In the genomic region with DNA sequence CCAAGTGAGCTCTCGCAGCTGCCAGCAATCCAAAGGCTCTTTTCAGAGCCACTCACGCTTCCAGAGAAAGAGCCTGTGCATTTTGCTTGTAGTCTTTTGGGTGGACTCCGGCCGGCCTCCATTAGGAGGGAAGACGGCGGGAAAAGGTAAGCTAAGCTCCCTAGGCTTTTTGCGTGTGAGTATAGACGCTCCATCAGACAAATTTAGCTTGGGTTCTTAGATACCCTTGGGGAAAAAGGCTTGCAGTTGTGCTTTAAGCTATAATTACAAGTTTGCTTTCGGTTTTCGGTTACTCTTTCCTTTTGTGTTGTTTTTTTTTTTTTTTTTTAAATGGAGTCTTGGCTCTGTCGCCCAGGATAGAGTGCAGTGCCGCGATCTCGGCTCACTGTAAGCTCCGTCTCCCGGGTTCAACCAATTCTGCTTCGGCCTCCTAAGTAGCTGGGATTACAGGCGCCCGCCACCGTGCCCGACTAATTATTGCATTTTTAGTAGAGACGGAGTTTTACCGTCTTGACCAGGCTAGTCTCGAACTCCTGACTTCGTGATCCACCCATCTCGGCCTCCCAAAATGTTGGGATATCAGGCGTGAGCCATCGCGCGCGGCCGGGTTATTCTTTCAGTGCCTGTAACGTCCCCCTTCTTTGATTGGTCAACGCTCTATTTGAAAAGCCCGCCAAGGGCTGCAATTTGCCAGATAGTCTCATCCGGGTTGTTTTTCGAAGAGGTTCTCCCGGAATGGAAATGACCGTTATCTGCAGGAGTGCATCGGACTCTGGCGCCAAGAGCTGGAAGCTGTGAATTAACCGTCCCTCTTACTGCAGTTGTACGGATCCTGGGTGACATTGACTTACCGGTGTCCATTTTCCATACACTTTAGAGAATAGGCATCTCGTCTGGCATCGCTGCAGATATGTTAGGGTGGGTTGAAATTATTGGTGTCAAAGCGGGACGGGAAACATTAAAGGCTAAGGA, we compare ENCODE assay signal across 1 cellular context.
TF ChIP-seq lines count a peak whose summit lies in the region.

No MANE protein-coding gene starts in this region.

TF ChIP-seq in HepG2, 621 proteins besides CTCF, POLR2A, EP300 and RAD21 (continued from another document and continues in another):
- TF ChIP-seq ZNF318 (CRISPR knock-in tag; IDR thresholded peaks at IDR 0.05) (no peak), YEATS4 (CRISPR knock-in tag; IDR thresholded peaks at IDR 0.05; ENCODE audit: borderline replicate concordance) (peak; percentile 73), ZNF432 (CRISPR knock-in tag; IDR thresholded peaks at IDR 0.05; ENCODE audit: borderline replicate concordance) (no peak), ISL2 (CRISPR knock-in tag; IDR thresholded peaks at IDR 0.05) (peak; percentile 51; the same call in 1 of the 2 replicates), HMG20A (CRISPR knock-in tag; IDR thresholded peaks at IDR 0.05; ENCODE audit: borderline replicate concordance) (no peak), ZBTB38 (CRISPR knock-in tag; IDR thresholded peaks at IDR 0.05) (no peak), PHF5A (CRISPR knock-in tag; IDR thresholded peaks at IDR 0.05; ENCODE audit: low read depth, unreplicated experiment) (no peak), ZNF317 (CRISPR knock-in tag; IDR thresholded peaks at IDR 0.05) (no peak; the same call in 1 of the 2 replicates), ZNF34 (CRISPR knock-in tag; IDR thresholded peaks at IDR 0.05; ENCODE audit: borderline replicate concordance) (0 out of 2 replicates have a peak, but pooled peaks have one; percentile 24), PRDM4 (CRISPR knock-in tag; IDR thresholded peaks at IDR 0.05; ENCODE audit: borderline replicate concordance) (no peak), POLR2AphosphoS2 (IDR thresholded peaks at IDR 0.05; ENCODE audit: low read depth, low read length) (no peak), PRMT3 (CRISPR knock-in tag; IDR thresholded peaks at IDR 0.05; ENCODE audit: borderline replicate concordance, low read depth) (peak; percentile 47; the same call in 1 of the 2 replicates), ZNF878 (CRISPR knock-in tag; IDR thresholded peaks at IDR 0.05) (peak; percentile 73; the same call in 1 of the 2 replicates), PAF1 (CRISPR knock-in tag; IDR thresholded peaks at IDR 0.05) (no peak), ZNF768 (CRISPR knock-in tag; IDR thresholded peaks at IDR 0.05) (no peak), DNMT1 (CRISPR knock-in tag; IDR thresholded peaks at IDR 0.05) (no peak), RBM39 (IDR thresholded peaks at IDR 0.05; ENCODE audit: low read depth, low read length, poor library complexity, severe bottlenecking) (no peak), HOXD1 (CRISPR knock-in tag; IDR thresholded peaks at IDR 0.05) (0 out of 2 replicates have a peak, but pooled peaks have one; percentile 29), ZFP37 (CRISPR knock-in tag; IDR thresholded peaks at IDR 0.05; ENCODE audit: borderline replicate concordance) (no peak), NFIB (CRISPR knock-in tag; IDR thresholded peaks at IDR 0.05; ENCODE audit: borderline replicate concordance) (no peak), RARA (CRISPR knock-in tag; IDR thresholded peaks at IDR 0.05) (peak; percentile 30; the same call in 1 of the 2 replicates), TCF7L2 (IDR thresholded peaks at IDR 0.05; ENCODE audit: low read depth, low read length) (no peak)
- TF ChIP-seq, protein P1, sequence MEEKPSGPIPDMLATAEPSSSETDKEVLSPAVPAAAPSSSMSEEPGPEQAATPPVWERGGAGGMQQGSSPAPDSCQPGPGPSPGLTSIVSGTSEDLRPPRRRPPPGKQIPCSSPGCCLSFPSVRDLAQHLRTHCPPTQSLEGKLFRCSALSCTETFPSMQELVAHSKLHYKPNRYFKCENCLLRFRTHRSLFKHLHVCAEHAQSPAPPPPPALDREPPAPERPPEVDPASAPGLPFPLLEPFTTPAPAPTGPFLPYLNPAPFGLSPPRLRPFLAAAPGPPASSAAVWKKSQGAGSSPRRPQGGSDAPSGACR (CRISPR knock-in tag; IDR thresholded peaks at IDR 0.05) = no peak
- TF ChIP-seq, protein P2, sequence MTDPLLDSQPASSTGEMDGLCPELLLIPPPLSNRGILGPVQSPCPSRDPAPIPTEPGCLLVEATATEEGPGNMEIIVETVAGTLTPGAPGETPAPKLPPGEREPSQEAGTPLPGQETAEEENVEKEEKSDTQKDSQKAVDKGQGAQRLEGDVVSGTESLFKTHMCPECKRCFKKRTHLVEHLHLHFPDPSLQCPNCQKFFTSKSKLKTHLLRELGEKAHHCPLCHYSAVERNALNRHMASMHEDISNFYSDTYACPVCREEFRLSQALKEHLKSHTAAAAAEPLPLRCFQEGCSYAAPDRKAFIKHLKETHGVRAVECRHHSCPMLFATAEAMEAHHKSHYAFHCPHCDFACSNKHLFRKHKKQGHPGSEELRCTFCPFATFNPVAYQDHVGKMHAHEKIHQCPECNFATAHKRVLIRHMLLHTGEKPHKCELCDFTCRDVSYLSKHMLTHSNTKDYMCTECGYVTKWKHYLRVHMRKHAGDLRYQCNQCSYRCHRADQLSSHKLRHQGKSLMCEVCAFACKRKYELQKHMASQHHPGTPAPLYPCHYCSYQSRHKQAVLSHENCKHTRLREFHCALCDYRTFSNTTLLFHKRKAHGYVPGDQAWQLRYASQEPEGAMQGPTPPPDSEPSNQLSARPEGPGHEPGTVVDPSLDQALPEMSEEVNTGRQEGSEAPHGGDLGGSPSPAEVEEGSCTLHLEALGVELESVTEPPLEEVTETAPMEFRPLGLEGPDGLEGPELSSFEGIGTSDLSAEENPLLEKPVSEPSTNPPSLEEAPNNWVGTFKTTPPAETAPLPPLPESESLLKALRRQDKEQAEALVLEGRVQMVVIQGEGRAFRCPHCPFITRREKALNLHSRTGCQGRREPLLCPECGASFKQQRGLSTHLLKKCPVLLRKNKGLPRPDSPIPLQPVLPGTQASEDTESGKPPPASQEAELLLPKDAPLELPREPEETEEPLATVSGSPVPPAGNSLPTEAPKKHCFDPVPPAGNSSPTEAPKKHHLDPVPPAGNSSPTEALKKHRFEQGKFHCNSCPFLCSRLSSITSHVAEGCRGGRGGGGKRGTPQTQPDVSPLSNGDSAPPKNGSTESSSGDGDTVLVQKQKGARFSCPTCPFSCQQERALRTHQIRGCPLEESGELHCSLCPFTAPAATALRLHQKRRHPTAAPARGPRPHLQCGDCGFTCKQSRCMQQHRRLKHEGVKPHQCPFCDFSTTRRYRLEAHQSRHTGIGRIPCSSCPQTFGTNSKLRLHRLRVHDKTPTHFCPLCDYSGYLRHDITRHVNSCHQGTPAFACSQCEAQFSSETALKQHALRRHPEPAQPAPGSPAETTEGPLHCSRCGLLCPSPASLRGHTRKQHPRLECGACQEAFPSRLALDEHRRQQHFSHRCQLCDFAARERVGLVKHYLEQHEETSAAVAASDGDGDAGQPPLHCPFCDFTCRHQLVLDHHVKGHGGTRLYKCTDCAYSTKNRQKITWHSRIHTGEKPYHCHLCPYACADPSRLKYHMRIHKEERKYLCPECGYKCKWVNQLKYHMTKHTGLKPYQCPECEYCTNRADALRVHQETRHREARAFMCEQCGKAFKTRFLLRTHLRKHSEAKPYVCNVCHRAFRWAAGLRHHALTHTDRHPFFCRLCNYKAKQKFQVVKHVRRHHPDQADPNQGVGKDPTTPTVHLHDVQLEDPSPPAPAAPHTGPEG (CRISPR knock-in tag; IDR thresholded peaks at IDR 0.05) = peak; percentile 42
- TF ChIP-seq, protein P3, sequence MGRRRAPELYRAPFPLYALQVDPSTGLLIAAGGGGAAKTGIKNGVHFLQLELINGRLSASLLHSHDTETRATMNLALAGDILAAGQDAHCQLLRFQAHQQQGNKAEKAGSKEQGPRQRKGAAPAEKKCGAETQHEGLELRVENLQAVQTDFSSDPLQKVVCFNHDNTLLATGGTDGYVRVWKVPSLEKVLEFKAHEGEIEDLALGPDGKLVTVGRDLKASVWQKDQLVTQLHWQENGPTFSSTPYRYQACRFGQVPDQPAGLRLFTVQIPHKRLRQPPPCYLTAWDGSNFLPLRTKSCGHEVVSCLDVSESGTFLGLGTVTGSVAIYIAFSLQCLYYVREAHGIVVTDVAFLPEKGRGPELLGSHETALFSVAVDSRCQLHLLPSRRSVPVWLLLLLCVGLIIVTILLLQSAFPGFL (CRISPR knock-in tag; IDR thresholded peaks at IDR 0.05) = no peak
- TF ChIP-seq, protein P4, sequence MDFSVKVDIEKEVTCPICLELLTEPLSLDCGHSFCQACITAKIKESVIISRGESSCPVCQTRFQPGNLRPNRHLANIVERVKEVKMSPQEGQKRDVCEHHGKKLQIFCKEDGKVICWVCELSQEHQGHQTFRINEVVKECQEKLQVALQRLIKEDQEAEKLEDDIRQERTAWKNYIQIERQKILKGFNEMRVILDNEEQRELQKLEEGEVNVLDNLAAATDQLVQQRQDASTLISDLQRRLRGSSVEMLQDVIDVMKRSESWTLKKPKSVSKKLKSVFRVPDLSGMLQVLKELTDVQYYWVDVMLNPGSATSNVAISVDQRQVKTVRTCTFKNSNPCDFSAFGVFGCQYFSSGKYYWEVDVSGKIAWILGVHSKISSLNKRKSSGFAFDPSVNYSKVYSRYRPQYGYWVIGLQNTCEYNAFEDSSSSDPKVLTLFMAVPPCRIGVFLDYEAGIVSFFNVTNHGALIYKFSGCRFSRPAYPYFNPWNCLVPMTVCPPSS (IDR thresholded peaks at IDR 0.05) = no peak
